In the genomic region with DNA sequence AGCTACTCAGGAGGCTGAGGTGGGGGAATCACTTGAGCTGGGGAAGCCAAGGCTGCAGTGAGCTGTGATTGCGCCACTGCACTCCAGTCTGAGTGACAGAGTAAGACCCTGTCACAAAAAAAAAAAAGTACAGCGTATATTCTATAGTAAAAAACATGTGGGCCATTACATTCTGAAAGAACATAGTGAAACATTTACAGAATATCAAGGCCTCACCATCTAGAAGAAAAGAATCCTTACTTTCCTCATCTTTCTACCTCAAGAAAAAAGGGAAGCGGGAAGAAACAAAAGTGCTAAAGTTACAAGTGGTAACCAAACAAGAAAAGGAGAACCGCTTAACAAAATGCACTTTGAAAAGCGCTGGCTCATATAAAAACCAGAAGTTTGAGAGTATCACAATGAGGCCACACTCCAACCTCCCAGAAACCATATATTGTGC, we compare ENCODE assay signal across 13 cellular contexts. TPM values are rescaled to one million over a fixed set of nuclear protein-coding genes. Genes with fewer than 3 reads are reported as not detected.
DNase-seq lines count a peak whose midpoint lies in the region; ATAC-seq and TF ChIP-seq lines count a peak whose summit lies in the region.
"Had no signal": no experiment of that assay in that cellular context is flagged by ENCODE, and none has a peak within 500 bp of the region (broad histone marks: within the 10 kb centered on the region; RNA-seq: fewer than 3 reads in every experiment).

No MANE protein-coding gene starts in this region.

- TF ChIP-seq CTCF in HFFc6 (IDR thresholded peaks at IDR 0.05): no peak

- no peaks in the 10 kb centered on the region for H3K36me3 Mint-ChIP-seq in HFFc6 (ENCODE audit: low read depth)
- H3K36me3 Mint-ChIP-seq: naive thymus-derived CD8-positive, alpha-beta T cell had no signal

- ATAC-seq in GM18907 (IDR thresholded peaks at IDR 0.05; ENCODE audit: unreplicated experiment) (peak; percentile 52), HG03354 (IDR thresholded peaks at IDR 0.05; ENCODE audit: poor library complexity, severe bottlenecking, unreplicated experiment) (peak; percentile 51), GM21737 (IDR thresholded peaks at IDR 0.05; ENCODE audit: unreplicated experiment) (no peak)
- ATAC-seq: naive thymus-derived CD8-positive, alpha-beta T cell had no signal

- no peak overlapping the region for H3K4me3 Mint-ChIP-seq in HFFc6
- H3K4me3 Mint-ChIP-seq: activated CD4-positive, alpha-beta T cell treated with anti-CD3 and anti-CD28 coated beads, Interleukin-2, amount 10 ng/mL, durations not matched to agents 7 days and 5 days; naive thymus-derived CD8-positive, alpha-beta T cell had no signal

- H3K9me3 Mint-ChIP-seq in HFFc6: no peaks in the 10 kb centered on the region

- peak; percentile 80 for DNase-seq in SKM-1 treated with dmso at 0.1 percent for 144 hours (lab: John Stamatoyannopoulos, UW; ENCODE audit: unreplicated experiment)
- DNase-seq in putamen (ENCODE audit: low spot score): peak; percentile 20
- DNase-seq in HFFc6: no peak
- no peak for DNase-seq in dedifferentiated amniotic fluid mesenchymal stem cell (ENCODE audit: extremely low spot score)
- DNase-seq in NCI-H82 treated with DMSO at 0.1 percent for 48 hours (lab: John Stamatoyannopoulos, UW; ENCODE audit: unreplicated experiment): no peak
- DNase-seq: activated CD4-positive, alpha-beta T cell treated with anti-CD3 and anti-CD28 coated beads, Interleukin-2, amount 10 ng/mL, durations not matched to agents 7 days and 5 days; activated naive CD4-positive, alpha-beta T cell treated with anti-CD3 and anti-CD28 coated beads, Interleukin-2, amount 50 U/mL, for 16 hours; COR-L47; naive thymus-derived CD8-positive, alpha-beta T cell; NCI-H446 treated with DMSO at 0.1 percent for 48 hours had no signal

- H3K27ac Mint-ChIP-seq in HFFc6: no peak overlapping the region
- H3K27ac Mint-ChIP-seq: activated CD4-positive, alpha-beta T cell treated with anti-CD3 and anti-CD28 coated beads, Interleukin-2, amount 10 ng/mL, durations not matched to agents 7 days and 5 days; naive thymus-derived CD8-positive, alpha-beta T cell had no signal

- H3K4me1 Mint-ChIP-seq in HFFc6 (ENCODE audit: low read depth): no peaks in the 10 kb centered on the region
- H3K4me1 Mint-ChIP-seq: activated CD4-positive, alpha-beta T cell treated with anti-CD3 and anti-CD28 coated beads, Interleukin-2, amount 10 ng/mL, durations not matched to agents 7 days and 5 days had no signal

- H3K27me3 Mint-ChIP-seq in HFFc6 (ENCODE audit: insufficient read depth): peaks cover 2% of the 10 kb centered on the region

RNA-seq across cellular contexts. Expression of gene SYK, which starts 5.7 kb away (rescaled TPM):
- total RNA-seq in HFFc6 (2021; fragmentation: NEBNext Ultra II Directional; extraction: Animal tissue kit (Norgen Biotek cat#: 25700)): not detected

Comparison
In these comparisons a context has a peak if more than half of its experiments do, and no peak if none do; other contexts are left out.
1. DNase-seq: peak in SKM-1 treated with dmso at 0.1 percent for 144 hours (single experiment) and putamen (single experiment); none in HFFc6 (single experiment), dedifferentiated amniotic fluid mesenchymal stem cell (single experiment) and NCI-H82 treated with DMSO at 0.1 percent for 48 hours (single experiment).